8 cellular contexts compared by ENCODE assay signal in the genomic region with DNA sequence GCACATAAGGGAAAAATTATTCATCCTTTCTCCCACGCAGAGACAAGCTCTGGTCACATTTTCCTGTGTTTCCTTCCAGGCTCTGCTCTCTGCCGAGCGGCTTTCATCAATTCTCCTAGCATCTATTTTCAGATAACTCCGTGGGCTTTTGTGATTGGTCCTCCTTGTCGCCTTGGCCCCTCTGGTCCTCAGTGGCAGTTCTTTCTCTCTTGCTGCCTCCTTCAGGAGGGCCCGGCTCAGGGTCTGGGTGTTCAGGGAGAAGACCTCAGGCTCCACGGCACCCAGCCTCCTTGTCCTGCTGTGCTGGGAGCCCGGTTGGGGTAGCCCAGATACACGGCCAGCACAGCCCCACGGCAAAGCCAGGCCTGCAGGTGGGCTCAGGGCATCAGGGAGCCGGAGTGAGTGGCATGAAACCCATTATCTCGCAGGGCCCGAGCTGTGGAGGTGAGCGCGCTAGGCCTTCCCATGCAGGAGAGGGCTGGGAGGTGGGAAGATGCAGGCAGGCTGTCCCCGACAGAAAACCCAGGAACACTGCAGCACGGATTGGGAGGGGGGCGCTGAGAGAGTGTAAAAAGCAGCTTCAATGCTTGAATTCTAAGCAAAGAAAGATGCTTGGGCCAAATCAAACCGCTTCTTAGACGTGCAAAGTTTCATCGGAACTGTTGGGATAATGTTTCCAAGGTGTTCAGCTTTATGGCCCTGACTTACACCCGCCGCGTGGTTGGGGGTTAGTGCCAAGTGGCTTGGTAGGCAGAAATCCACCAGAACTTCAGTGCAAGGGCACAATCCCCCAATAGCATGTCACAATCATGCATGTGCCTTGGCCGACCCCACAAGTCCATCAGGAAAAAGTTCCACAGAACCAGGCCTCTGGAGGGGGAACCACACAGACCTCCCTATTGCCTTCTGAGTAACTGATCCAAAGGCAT.
DNase-seq lines count a peak whose midpoint lies in the region; ATAC-seq and TF ChIP-seq lines count a peak whose summit lies in the region.

No MANE protein-coding gene starts in this region.

- H3K36me3 Mint-ChIP-seq in activated T-cell treated with anti-CD3 and anti-CD28 coated beads, Interleukin-2, amount 50 U/mL, for 4 hours (ENCODE audit: insufficient read depth), result no peaks in the 10 kb centered on the region
- H3K36me3 Mint-ChIP-seq in stimulated activated naive B cell treated with anti-CD40 and anti-IgM and Interleukin-4, amounts not matched to agents 10 μg/mL and 1 μg/mL and 100 μg/mL, for 72 hours, result peaks cover 4 to 13% of the 10 kb centered on the region in 2 donors

- no peak for DNase-seq in activated T-cell treated with anti-CD3 and anti-CD28 coated beads, Interleukin-2, amount 50 U/mL, for 4 hours
- DNase-seq in heart right ventricle (peak; percentile 30 to 31), DMS 273 treated with DMSO at 0.1 percent for 48 hours (lab: John Stamatoyannopoulos, UW) (no peak)
- no peak for DNase-seq in stimulated activated naive B cell treated with anti-CD40 and anti-IgM and Interleukin-4, amounts not matched to agents 10 μg/mL and 1 μg/mL and 100 μg/mL, for 72 hours
- no peak for DNase-seq in activated CD4-positive, alpha-beta T cell treated with anti-CD3 and anti-CD28 coated beads for 4 hours
- no peak for DNase-seq in stimulated activated CD4-positive, alpha-beta T cell treated with anti-CD3 and anti-CD28 coated beads, Interleukin-15, amount 100 ng/mL, for 24 hours

- H3K4me1 Mint-ChIP-seq in activated T-cell treated with anti-CD3 and anti-CD28 coated beads, Interleukin-2, amount 50 U/mL, for 4 hours (ENCODE audit: low read depth), result peaks cover 59% of the 10 kb centered on the region
- peaks cover 23 to 54% of the 10 kb centered on the region in 2 donors for H3K4me1 Mint-ChIP-seq in stimulated activated naive B cell treated with anti-CD40 and anti-IgM and Interleukin-4, amounts not matched to agents 10 μg/mL and 1 μg/mL and 100 μg/mL, for 72 hours

- H3K4me3 ChIP-seq in heart right ventricle, result peak overlapping the region in 9 of 10 donors; percentile 3 to 87 (median 76)

- peak overlapping the region; percentile 78 for H3K27ac ChIP-seq in KOPT-K1 (ENCODE audit: low read depth, low read length, poor library complexity, severe bottlenecking)
- peak overlapping the region; percentile 98 to 100 (median 100) for H3K27ac ChIP-seq in heart right ventricle

- no peaks in the 10 kb centered on the region for H3K27me3 ChIP-seq in heart right ventricle

- WGBS in heart right ventricle, 2 donors, result 51 to 57% methylated on average over 25 of the region's 25 CpGs

- TF ChIP-seq CTCF in heart right ventricle (IDR thresholded peaks at IDR 0.05), result no peak

- H3K9me3 ChIP-seq in KOPT-K1 (ENCODE audit: insufficient read depth, low read length, poor library complexity, severe bottlenecking), result no peaks in the 10 kb centered on the region
- no peaks in the 10 kb centered on the region for H3K9me3 ChIP-seq in heart right ventricle

- intact Hi-C loops in heart right ventricle (cut with DNase I), result no loop called here

- ATAC-seq in activated T-cell treated with anti-CD3 and anti-CD28 coated beads, Interleukin-2, amount 50 U/mL, for 4 hours, result no peak
- ATAC-seq in heart right ventricle (peak in 1 of 8 donors; percentile 3), GM21786 (IDR thresholded peaks at IDR 0.05; ENCODE audit: unreplicated experiment) (no peak)
- no peak for ATAC-seq in stimulated activated naive B cell treated with anti-CD40 and anti-IgM and Interleukin-4, amounts not matched to agents 10 μg/mL and 1 μg/mL and 100 μg/mL, for 72 hours (replicated peaks)

- no peaks in the 10 kb centered on the region for H3K36me3 ChIP-seq in KOPT-K1 (ENCODE audit: insufficient read depth, low read length)
- H3K36me3 ChIP-seq in heart right ventricle, result no peaks in the 10 kb centered on the region

- H3K4me3 Mint-ChIP-seq in activated T-cell treated with anti-CD3 and anti-CD28 coated beads, Interleukin-2, amount 50 U/mL, for 4 hours, result peak overlapping the region; percentile 51
- peak overlapping the region; percentile 44 to 56 for H3K4me3 Mint-ChIP-seq in stimulated activated naive B cell treated with anti-CD40 and anti-IgM and Interleukin-4, amounts not matched to agents 10 μg/mL and 1 μg/mL and 100 μg/mL, for 72 hours

- H3K9me3 Mint-ChIP-seq in activated T-cell treated with anti-CD3 and anti-CD28 coated beads, Interleukin-2, amount 50 U/mL, for 4 hours, result no peaks in the 10 kb centered on the region
- no peaks in the 10 kb centered on the region for H3K9me3 Mint-ChIP-seq in stimulated activated naive B cell treated with anti-CD40 and anti-IgM and Interleukin-4, amounts not matched to agents 10 μg/mL and 1 μg/mL and 100 μg/mL, for 72 hours

- H3K27ac Mint-ChIP-seq in stimulated activated naive B cell treated with anti-CD40 and anti-IgM and Interleukin-4, amounts not matched to agents 10 μg/mL and 1 μg/mL and 100 μg/mL, for 72 hours, result peak overlapping the region; percentile 79

- H3K27me3 Mint-ChIP-seq in activated T-cell treated with anti-CD3 and anti-CD28 coated beads, Interleukin-2, amount 50 U/mL, for 4 hours (ENCODE audit: low read depth), result no peaks in the 10 kb centered on the region
- H3K27me3 Mint-ChIP-seq in stimulated activated naive B cell treated with anti-CD40 and anti-IgM and Interleukin-4, amounts not matched to agents 10 μg/mL and 1 μg/mL and 100 μg/mL, for 72 hours, result no peaks in the 10 kb centered on the region

- H3K4me1 ChIP-seq in heart right ventricle, result peaks cover 35 to 90% (median 87%) of the 10 kb centered on the region in 9 donors

Comparison
In these comparisons a context has a peak if more than half of its experiments do, and no peak if none do; other contexts are left out.
1. DNase-seq: peak in heart right ventricle (2 of 2); none in activated T-cell treated with anti-CD3 and anti-CD28 coated beads, Interleukin-2, amount 50 U/mL, for 4 hours (single experiment), stimulated activated naive B cell treated with anti-CD40 and anti-IgM and Interleukin-4, amounts not matched to agents 10 μg/mL and 1 μg/mL and 100 μg/mL, for 72 hours (single experiment), activated CD4-positive, alpha-beta T cell treated with anti-CD3 and anti-CD28 coated beads for 4 hours (0 of 2), stimulated activated CD4-positive, alpha-beta T cell treated with anti-CD3 and anti-CD28 coated beads, Interleukin-15, amount 100 ng/mL, for 24 hours (single experiment) and DMS 273 treated with DMSO at 0.1 percent for 48 hours (single experiment).